Comparison of ENCODE assay signal across 10 cellular contexts in genomic region chr7:142796001-142796500, GRCh38. TPM values are rescaled to one million over a fixed set of nuclear protein-coding genes. Genes with fewer than 3 reads are reported as not detected.
A peak's percentile ranks its signal among the peaks of the same experiment; 100 is the strongest.
DNase-seq lines count a peak whose midpoint lies in the region; ATAC-seq, FAIRE-seq and TF ChIP-seq lines count a peak whose summit lies in the region.
"Had no signal": no experiment of that assay in that cellular context is flagged by ENCODE, and none has a peak within 500 bp of the region (broad histone marks: within the 10 kb centered on the region; RNA-seq: fewer than 3 reads in every experiment).

No MANE protein-coding gene starts in this region.

- H3K4me3 ChIP-seq in CD4-positive, alpha-beta memory T cell (ENCODE audit: low read length in 2 of 2) = peak overlapping the region; percentile 40 to 84
- H3K4me3 ChIP-seq in brain microvascular endothelial cell (ENCODE audit: low read depth, low read length) = peak overlapping the region; percentile 72
- H3K4me3 ChIP-seq in naive thymus-derived CD4-positive, alpha-beta T cell (ENCODE audit: low read length) = peak overlapping the region; percentile 83
- no peak overlapping the region for H3K4me3 ChIP-seq in A673 (ENCODE audit: low read depth, low read length, poor library complexity, severe bottlenecking)
- no peak overlapping the region for H3K4me3 ChIP-seq in kidney (ENCODE audit: low read length in 2 of 2)

- CTCF ChIA-PET in CD4-positive, alpha-beta memory T cell (lab: Charles Lee; ENCODE audit: partially characterized antibody) = interaction anchor here (1.4 to 21.7 kb wide), 4 partner anchors 10 to 492 kb away, joined by 4 to 623 read pairs (median 26); no protein-coding TSS in a partner anchor
- CTCF ChIA-PET in naive thymus-derived CD4-positive, alpha-beta T cell (lab: Charles Lee) = interaction anchor here (0.9 to 13.3 kb wide), 5 partner anchors 8 to 14 kb away, joined by 3 to 314 read pairs (median 16); no protein-coding TSS in a partner anchor
- CTCF ChIA-PET in A673 (lab: Charles Lee) = no interaction called here

- peak overlapping the region; percentile 95 to 100 (median 99) for H3K27ac Mint-ChIP-seq in CD4-positive, alpha-beta memory T cell
- H3K27ac Mint-ChIP-seq in naive thymus-derived CD4-positive, alpha-beta T cell = peak overlapping the region; percentile 99 to 100 (median 100)

- H3K27ac ChIP-seq in CD4-positive, alpha-beta memory T cell (ENCODE audit: low read depth, low read length) = peak overlapping the region; percentile 99
- H3K27ac ChIP-seq in brain microvascular endothelial cell (peak overlapping the region; percentile 83), A673 (ENCODE audit: low read depth, low read length, poor library complexity, severe bottlenecking) (no peak overlapping the region), kidney (ENCODE audit: low read depth in 2 of 2, low read length in 2 of 2) (no peak overlapping the region)
- H3K27ac ChIP-seq in naive thymus-derived CD4-positive, alpha-beta T cell (ENCODE audit: low read depth, low read length) = peak overlapping the region; percentile 98

- peaks cover 67% of the 10 kb centered on the region for H3K4me1 ChIP-seq in CD4-positive, alpha-beta memory T cell (ENCODE audit: insufficient read depth, low read length)
- H3K4me1 ChIP-seq in naive thymus-derived CD4-positive, alpha-beta T cell (ENCODE audit: control insufficient read depth in 2 of 2, insufficient read depth in 2 of 2, low read length in 2 of 2) = peaks cover 36 to 42% of the 10 kb centered on the region in 2 donors
- H3K4me1 ChIP-seq in A673 (ENCODE audit: insufficient read depth, low read length, poor library complexity, severe bottlenecking) = no peaks in the 10 kb centered on the region
- H3K4me1 ChIP-seq in kidney (ENCODE audit: control insufficient read depth in 1 of 2, insufficient read depth in 1 of 2, low read depth in 1 of 2, low read length in 2 of 2) = peaks cover 0 to 6% of the 10 kb centered on the region in 2 donors

- TF ChIP-seq CTCF in brain microvascular endothelial cell (IDR thresholded peaks at IDR 0.05; ENCODE audit: low read depth, low read length, missing control alignments) (no peak), A673 (conservative IDR thresholded peaks at IDR 0.05; ENCODE audit: low read depth, low read length) (no peak), kidney (IDR thresholded peaks at IDR 0.05; ENCODE audit: borderline replicate concordance, extremely low read depth, insufficient read depth) (no peak)

- H3K36me3 ChIP-seq in CD4-positive, alpha-beta memory T cell (ENCODE audit: insufficient read depth, low read length) = peaks cover 16% of the 10 kb centered on the region
- H3K36me3 ChIP-seq in brain microvascular endothelial cell (replicated peaks) (no peaks in the 10 kb centered on the region), A673 (ENCODE audit: insufficient read depth, low read length, poor library complexity, severe bottlenecking) (no peaks in the 10 kb centered on the region), kidney (ENCODE audit: control insufficient read depth in 1 of 2, insufficient read depth in 2 of 2, low read length in 2 of 2) (no peaks in the 10 kb centered on the region)
- H3K36me3 ChIP-seq in naive thymus-derived CD4-positive, alpha-beta T cell (ENCODE audit: control insufficient read depth in 2 of 3, insufficient read depth in 3 of 3, low read length in 3 of 3) = peaks cover 0 to 36% (median 5%) of the 10 kb centered on the region in 3 experiments

- in situ Hi-C loops in brain microvascular endothelial cell (cut with HindIII; ENCODE audit: low pct_ligation_motif_present, low sequenced_read_pairs) = no loop called here

- POLR2A ChIA-PET in CD4-positive, alpha-beta memory T cell (lab: Charles Lee; ENCODE audit: partially characterized antibody) = interaction anchor here (0.8 to 31.0 kb wide), 35 partner anchors 0 to 584 kb away, joined by 3 to 6843 read pairs (median 38); partner anchors contain the start of gene EPHB6
- POLR2A ChIA-PET in naive thymus-derived CD4-positive, alpha-beta T cell (lab: Charles Lee) = interaction anchor here (1.2 to 33.1 kb wide), 23 partner anchors 1 to 588 kb away, joined by 3 to 5102 read pairs (median 28); partner anchors contain the start of gene EPHB6
- POLR2A ChIA-PET in A673 (lab: Charles Lee; ENCODE audit: low non-redundant PET) = no interaction called here

- H3K36me3 Mint-ChIP-seq in CD4-positive, alpha-beta memory T cell = peaks cover 67 to 78% of the 10 kb centered on the region in 2 donors
- H3K36me3 Mint-ChIP-seq in naive thymus-derived CD4-positive, alpha-beta T cell = peaks cover 14 to 75% (median 63%) of the 10 kb centered on the region in 5 donors

- DNase-seq in CD4-positive, alpha-beta memory T cell = no peak
- DNase-seq in brain microvascular endothelial cell = no peak
- DNase-seq in naive thymus-derived CD4-positive, alpha-beta T cell = peak in 1 of 9 donors; percentile 11
- DNase-seq in A673 (ENCODE audit: low spot score) = no peak
- DNase-seq in NCI-H2227 treated with DMSO at 0.1 percent for 48 hours (lab: John Stamatoyannopoulos, UW) = no peak
- no peak for DNase-seq in kidney
- DNase-seq: DMS 273 treated with DMSO at 0.1 percent for 48 hours had no signal

- H3K9me3 ChIP-seq in CD4-positive, alpha-beta memory T cell (ENCODE audit: control insufficient read depth in 1 of 2, low read length in 2 of 2) = no peaks in the 10 kb centered on the region
- no peaks in the 10 kb centered on the region for H3K9me3 ChIP-seq in naive thymus-derived CD4-positive, alpha-beta T cell (ENCODE audit: control insufficient read depth in 2 of 3, low read length in 3 of 3)
- no peaks in the 10 kb centered on the region for H3K9me3 ChIP-seq in A673 (ENCODE audit: low read depth, low read length, poor library complexity, severe bottlenecking)
- H3K9me3 ChIP-seq in kidney (ENCODE audit: control insufficient read depth in 1 of 2, low read length in 2 of 2) = no peaks in the 10 kb centered on the region

- no peaks in the 10 kb centered on the region for H3K27me3 ChIP-seq in CD4-positive, alpha-beta memory T cell (ENCODE audit: insufficient read depth, low read length)
- H3K27me3 ChIP-seq in brain microvascular endothelial cell (replicated peaks) = no peaks in the 10 kb centered on the region
- no peaks in the 10 kb centered on the region for H3K27me3 ChIP-seq in naive thymus-derived CD4-positive, alpha-beta T cell (ENCODE audit: control insufficient read depth in 2 of 2, insufficient read depth in 2 of 2, low read length in 2 of 2)
- peaks cover 80% of the 10 kb centered on the region for H3K27me3 ChIP-seq in A673 (replicated peaks; ENCODE audit: insufficient read depth, low read depth, low read length, poor library complexity)

- peak overlapping the region; percentile 93 to 100 (median 99) for H3K4me3 Mint-ChIP-seq in CD4-positive, alpha-beta memory T cell
- H3K4me3 Mint-ChIP-seq in naive thymus-derived CD4-positive, alpha-beta T cell = peak overlapping the region; percentile 95 to 100 (median 99)

- H3K4me1 Mint-ChIP-seq in CD4-positive, alpha-beta memory T cell = peaks cover 47 to 78% (median 63%) of the 10 kb centered on the region in 4 donors
- peaks cover 28 to 69% (median 62%) of the 10 kb centered on the region in 7 donors for H3K4me1 Mint-ChIP-seq in naive thymus-derived CD4-positive, alpha-beta T cell

- BruUV-seq in A673 (replicated peaks; lab: Mats Ljungman, UMichigan) = no TSS peak

- FAIRE-seq in kidney (lab: Jason Lieb, UNC) = no peak

- intact Hi-C loops in CD4-positive, alpha-beta memory T cell (cut with micrococcal nuclease) = loop anchor here (2.0 to 5.0 kb wide), 3 partner anchors 179 to 487 kb away; no protein-coding TSS in a partner anchor
- intact Hi-C loops in naive thymus-derived CD4-positive, alpha-beta T cell (cut with micrococcal nuclease) = loop anchor here (5.0 kb wide), 2 partner anchors 179 to 404 kb away; no protein-coding TSS in a partner anchor
- intact Hi-C loops in A673 (cut with micrococcal nuclease; ENCODE audit: unreplicated experiment) (no loop called here), kidney (cut with DNase I) (no loop called here)

- peaks cover 0 to 7% (median 0%) of the 10 kb centered on the region in 8 donors for H3K9me3 Mint-ChIP-seq in CD4-positive, alpha-beta memory T cell
- peaks cover 0 to 12% (median 0%) of the 10 kb centered on the region in 11 donors for H3K9me3 Mint-ChIP-seq in naive thymus-derived CD4-positive, alpha-beta T cell

- ATAC-seq in HG03175 (IDR thresholded peaks at IDR 0.05; ENCODE audit: unreplicated experiment) (peak; percentile 10), GM18519 (IDR thresholded peaks at IDR 0.05; ENCODE audit: low FRiP score, unreplicated experiment) (no peak)
- no peak for ATAC-seq in naive thymus-derived CD4-positive, alpha-beta T cell

- no peak overlapping the region for H3K9ac ChIP-seq in kidney (ENCODE audit: low read length in 2 of 2)

- no peaks in the 10 kb centered on the region for H3K27me3 Mint-ChIP-seq in CD4-positive, alpha-beta memory T cell
- peaks cover 0 to 2% (median 0%) of the 10 kb centered on the region in 5 donors for H3K27me3 Mint-ChIP-seq in naive thymus-derived CD4-positive, alpha-beta T cell

RNA-seq across cellular contexts. Expression of gene PRSS2, which starts 25.3 kb away (rescaled TPM):
- not detected for total RNA-seq in CD4-positive, alpha-beta memory T cell
- polyA plus RNA-seq in CD4-positive, alpha-beta memory T cell = not detected
- total RNA-seq in naive thymus-derived CD4-positive, alpha-beta T cell = not detected
- polyA plus RNA-seq in naive thymus-derived CD4-positive, alpha-beta T cell = not detected
- not detected in 2 replicates for total RNA-seq in A673 (2021)
- total RNA-seq in kidney = not detected
- not detected for polyA plus RNA-seq in kidney (ENCODE audit: insufficient read depth, low read depth, low replicate concordance)
- total RNA-seq: epithelial cell of proximal tubule had no signal

RNA-seq across cellular contexts. Expression of gene PRSS1, which starts 46.8 kb away (rescaled TPM):
- total RNA-seq in CD4-positive, alpha-beta memory T cell = under 1 TPM in 1 of 2 experiments, not detected in 1; 0.44 TPM
- not detected for polyA plus RNA-seq in CD4-positive, alpha-beta memory T cell
- total RNA-seq in naive thymus-derived CD4-positive, alpha-beta T cell = not detected
- polyA plus RNA-seq in naive thymus-derived CD4-positive, alpha-beta T cell = not detected
- total RNA-seq in A673 (2021) = not detected in 2 replicates
- not detected for total RNA-seq in kidney
- polyA plus RNA-seq in kidney (ENCODE audit: insufficient read depth, low read depth, low replicate concordance) = not detected
- total RNA-seq: epithelial cell of proximal tubule had no signal

RNA-seq across cellular contexts. Expression of gene EPHB6, which starts 58.8 kb away (rescaled TPM):
- 10 to 100 TPM; 48.4 to 65.0 TPM for total RNA-seq in CD4-positive, alpha-beta memory T cell
- polyA plus RNA-seq in CD4-positive, alpha-beta memory T cell = 10 to 100 TPM; 14.2 to 27.4 TPM
- total RNA-seq in naive thymus-derived CD4-positive, alpha-beta T cell = 100 to 1,000 TPM in 2 of 5 experiments, 10 to 100 TPM in 2, 1 to 10 TPM in 1; 9.8 to 110 (median 78.8) TPM
- polyA plus RNA-seq in naive thymus-derived CD4-positive, alpha-beta T cell = 10 to 100 TPM; 36.9 to 55.6 TPM
- total RNA-seq in A673 (2021) = 0.22 and 0.49 TPM in 2 replicates
- total RNA-seq in kidney = 17.4 TPM
- 10.4 TPM for polyA plus RNA-seq in kidney (ENCODE audit: insufficient read depth, low read depth, low replicate concordance)

Comparison
In these comparisons a context has a peak if more than half of its experiments do, and no peak if none do; other contexts are left out.
1. H3K27ac ChIP-seq: peak in CD4-positive, alpha-beta memory T cell (single experiment), brain microvascular endothelial cell (single experiment) and naive thymus-derived CD4-positive, alpha-beta T cell (single experiment); none in A673 (single experiment) and kidney (0 of 2).
2. H3K4me3 ChIP-seq: peak in CD4-positive, alpha-beta memory T cell (2 of 2), brain microvascular endothelial cell (single experiment) and naive thymus-derived CD4-positive, alpha-beta T cell (single experiment); none in A673 (single experiment) and kidney (0 of 2).
3. intact Hi-C loops: an anchor here in CD4-positive, alpha-beta memory T cell (2.0 to 5.0 kb wide) and naive thymus-derived CD4-positive, alpha-beta T cell (5.0 kb wide); none called in A673 and kidney.